Comparison of ENCODE assay signal across 12 cellular contexts in the genomic region with DNA sequence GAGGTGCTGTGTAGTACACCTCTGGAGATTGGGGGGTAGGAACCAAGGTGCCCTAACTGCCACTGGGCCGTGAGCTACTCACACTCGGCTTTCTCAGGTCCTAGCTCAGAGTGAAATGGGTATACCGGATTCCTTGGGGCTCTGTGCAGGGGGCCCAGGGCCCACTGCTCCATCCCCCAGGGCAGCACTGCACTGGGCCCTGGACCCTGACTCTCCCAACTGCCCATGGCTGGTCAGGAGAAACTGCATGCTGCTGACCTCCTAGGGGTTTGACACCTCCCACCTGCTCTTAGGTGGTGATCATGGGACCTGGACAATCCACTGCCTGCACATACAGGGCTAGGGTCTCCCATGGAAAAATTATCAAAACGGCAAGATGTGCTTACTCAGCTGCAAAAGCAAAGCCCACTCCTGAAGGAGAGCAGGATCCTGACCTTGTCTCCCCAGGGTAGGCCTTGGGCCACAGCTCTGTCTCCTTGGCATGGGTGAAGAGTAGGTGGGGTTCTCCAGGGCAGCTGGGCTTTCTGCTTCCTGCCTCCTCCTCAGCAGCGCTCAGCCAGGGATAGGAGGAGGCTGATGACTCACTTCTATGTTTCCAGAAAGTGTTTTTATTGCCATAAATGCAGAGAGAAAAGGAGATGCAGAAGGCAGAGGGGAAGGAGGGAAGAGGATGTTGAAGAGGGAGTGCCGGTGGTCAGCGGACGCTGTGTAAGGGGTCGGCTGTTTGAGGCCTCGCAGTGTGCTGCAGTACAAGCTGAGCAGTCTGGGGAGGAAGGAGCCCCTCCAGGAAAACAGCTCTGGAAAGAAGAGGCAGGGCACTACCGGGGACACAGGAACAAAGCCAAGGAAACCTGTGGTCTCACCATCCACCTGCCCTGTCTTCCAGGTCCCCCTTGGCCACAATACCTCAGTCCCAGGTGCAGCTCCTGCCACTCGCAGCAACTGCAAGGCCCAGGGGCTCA.
DNase-seq lines count a peak whose midpoint lies in the region; ATAC-seq and TF ChIP-seq lines count a peak whose summit lies in the region.
"Had no signal": no experiment of that assay in that cellular context is flagged by ENCODE, and none has a peak within 500 bp of the region (broad histone marks: within the 10 kb centered on the region; RNA-seq: fewer than 3 reads in every experiment).

No MANE protein-coding gene starts in this region.

- H3K36me3 ChIP-seq in HEK293 (ENCODE audit: control insufficient read depth in 2 of 2, insufficient read depth in 1 of 2, low read length in 2 of 2) = no peaks in the 10 kb centered on the region
- no peaks in the 10 kb centered on the region for H3K36me3 ChIP-seq in CD4-positive, alpha-beta memory T cell (ENCODE audit: insufficient read depth, low read length)
- no peaks in the 10 kb centered on the region for H3K36me3 ChIP-seq in OCI-LY7 (ENCODE audit: insufficient read depth, low read length)
- H3K36me3 ChIP-seq: spleen had no signal

- intact Hi-C loops in CD4-positive, alpha-beta memory T cell (cut with micrococcal nuclease) = no loop called here
- intact Hi-C loops in OCI-LY7 (cut with micrococcal nuclease; ENCODE audit: unreplicated experiment) = no loop called here

- H2AFZ ChIP-seq in OCI-LY7 (ENCODE audit: low read length) = no peak overlapping the region

- peak; percentile 34 for DNase-seq in activated CD8-positive, alpha-beta memory T cell treated with anti-CD3 and anti-CD28 coated beads, Interleukin-2, amount 10 ng/mL, durations not matched to agents 7 days and 5 days
- DNase-seq in glomerular visceral epithelial cell (ENCODE audit: extremely low spot score) (peak; percentile 61), smooth muscle cell of the brain vasculature (ENCODE audit: low read depth, low spot score) (peak; percentile 35), OCI-LY7 (ENCODE audit: low spot score) (no peak)
- DNase-seq in CD4-positive, alpha-beta memory T cell = no peak
- DNase-seq: activated naive CD8-positive, alpha-beta T cell treated with anti-CD3 and anti-CD28 coated beads, Interleukin-2, amount 50 U/mL, for 24 hours; NCI-H1930; spleen had no signal

- H3K79me2 ChIP-seq in OCI-LY7 (ENCODE audit: insufficient read depth, low read depth, low read length) = no peaks in the 10 kb centered on the region

- no peaks in the 10 kb centered on the region for H4K20me1 ChIP-seq in OCI-LY7 (ENCODE audit: insufficient read depth, low read length)

- H3K36me3 Mint-ChIP-seq in activated CD8-positive, alpha-beta memory T cell treated with anti-CD3 and anti-CD28 coated beads, Interleukin-2, amount 10 ng/mL, durations not matched to agents 7 days and 5 days = no peaks in the 10 kb centered on the region
- H3K36me3 Mint-ChIP-seq in CD4-positive, alpha-beta memory T cell = no peaks in the 10 kb centered on the region

- H3K9me3 ChIP-seq in HEK293 (ENCODE audit: control insufficient read depth, insufficient read depth, low read depth, low read length) (no peaks in the 10 kb centered on the region), OCI-LY7 (ENCODE audit: low read length) (no peaks in the 10 kb centered on the region)
- no peaks in the 10 kb centered on the region for H3K9me3 ChIP-seq in CD4-positive, alpha-beta memory T cell (ENCODE audit: control insufficient read depth in 1 of 2, low read length in 2 of 2)
- H3K9me3 ChIP-seq: spleen had no signal

- no peaks in the 10 kb centered on the region for H3K9me2 ChIP-seq in OCI-LY7 (ENCODE audit: insufficient read depth, low read length)

- no peak overlapping the region for H3K27ac Mint-ChIP-seq in activated CD8-positive, alpha-beta memory T cell treated with anti-CD3 and anti-CD28 coated beads, Interleukin-2, amount 10 ng/mL, durations not matched to agents 7 days and 5 days
- no peak overlapping the region for H3K27ac Mint-ChIP-seq in CD4-positive, alpha-beta memory T cell
- H3K27ac Mint-ChIP-seq: activated naive CD8-positive, alpha-beta T cell treated with anti-CD3 and anti-CD28 coated beads, Interleukin-2, amount 50 U/mL, for 24 hours; T-helper 2 cell treated with Interferon-gamma antibody and Interleukin-4, amounts not matched to agents 5 μg/mL and 100 μg/mL, for 36 hours had no signal

- peaks cover 23% of the 10 kb centered on the region for H3K4me1 Mint-ChIP-seq in activated CD8-positive, alpha-beta memory T cell treated with anti-CD3 and anti-CD28 coated beads, Interleukin-2, amount 10 ng/mL, durations not matched to agents 7 days and 5 days
- H3K4me1 Mint-ChIP-seq in CD4-positive, alpha-beta memory T cell = peaks cover 5 to 15% (median 8%) of the 10 kb centered on the region in 4 donors

- POLR2A ChIA-PET in HEK293 (lab: Yijun Ruan, JAX) (no interaction called here), OCI-LY7 (lab: Charles Lee) (no interaction called here)
- POLR2A ChIA-PET in CD4-positive, alpha-beta memory T cell (lab: Charles Lee; ENCODE audit: partially characterized antibody) = no interaction called here

- no peak overlapping the region for H3K4me2 ChIP-seq in OCI-LY7 (ENCODE audit: low read length)

- CTCF ChIA-PET in HEK293 (lab: Yijun Ruan, JAX) (interaction anchor here (0.6 kb wide), 1 partner anchor 160 kb away, joined by 3 read pairs; no protein-coding TSS in a partner anchor), OCI-LY7 (lab: Charles Lee; ENCODE audit: unreplicated experiment) (no interaction called here)
- CTCF ChIA-PET in activated CD8-positive, alpha-beta memory T cell treated with anti-CD3 and anti-CD28 coated beads, Interleukin-2, amount 10 ng/mL, durations not matched to agents 7 days and 5 days (lab: Charles Lee) = interaction anchor here (0.9 kb wide), 1 partner anchor 9 kb away, joined by 3 read pairs; no protein-coding TSS in a partner anchor
- CTCF ChIA-PET in CD4-positive, alpha-beta memory T cell (lab: Charles Lee; ENCODE audit: partially characterized antibody) = no interaction called here

- H3K9me3 Mint-ChIP-seq in activated CD8-positive, alpha-beta memory T cell treated with anti-CD3 and anti-CD28 coated beads, Interleukin-2, amount 10 ng/mL, durations not matched to agents 7 days and 5 days (ENCODE audit: low read depth) = no peaks in the 10 kb centered on the region
- no peaks in the 10 kb centered on the region for H3K9me3 Mint-ChIP-seq in CD4-positive, alpha-beta memory T cell
- H3K9me3 Mint-ChIP-seq: activated naive CD8-positive, alpha-beta T cell treated with anti-CD3 and anti-CD28 coated beads, Interleukin-2, amount 50 U/mL, for 24 hours; T-helper 2 cell treated with Interferon-gamma antibody and Interleukin-4, amounts not matched to agents 5 μg/mL and 100 μg/mL, for 36 hours had no signal

- no TSS peak for BruUV-seq in OCI-LY7 (replicated peaks; lab: Mats Ljungman, UMichigan)

- ATAC-seq in activated CD8-positive, alpha-beta memory T cell treated with anti-CD3 and anti-CD28 coated beads, Interleukin-2, amount 10 ng/mL, durations not matched to agents 7 days and 5 days = no peak
- no peak for ATAC-seq in HG02623 (IDR thresholded peaks at IDR 0.05; ENCODE audit: unreplicated experiment)
- no peak for ATAC-seq in GM21576 (IDR thresholded peaks at IDR 0.05; ENCODE audit: unreplicated experiment)
- ATAC-seq: activated naive CD8-positive, alpha-beta T cell treated with anti-CD3 and anti-CD28 coated beads, Interleukin-2, amount 50 U/mL, for 24 hours had no signal

- H3K27me3 Mint-ChIP-seq in activated CD8-positive, alpha-beta memory T cell treated with anti-CD3 and anti-CD28 coated beads, Interleukin-2, amount 10 ng/mL, durations not matched to agents 7 days and 5 days = peaks cover 11% of the 10 kb centered on the region
- peaks cover 11 to 18% of the 10 kb centered on the region in 2 donors for H3K27me3 Mint-ChIP-seq in CD4-positive, alpha-beta memory T cell

- no peaks in the 10 kb centered on the region for H3K27me3 ChIP-seq in CD4-positive, alpha-beta memory T cell (ENCODE audit: insufficient read depth, low read length)

- H3K27ac ChIP-seq in HEK293 (ENCODE audit: extremely low read depth, low read depth, low read length) (no peak overlapping the region), OCI-LY7 (ENCODE audit: low read depth, low read length, poor library complexity, severe bottlenecking) (no peak overlapping the region)
- H3K27ac ChIP-seq in CD4-positive, alpha-beta memory T cell (ENCODE audit: low read depth, low read length) = no peak overlapping the region
- H3K27ac ChIP-seq: spleen had no signal

- H3K4me3 Mint-ChIP-seq in activated CD8-positive, alpha-beta memory T cell treated with anti-CD3 and anti-CD28 coated beads, Interleukin-2, amount 10 ng/mL, durations not matched to agents 7 days and 5 days = no peak overlapping the region
- no peak overlapping the region for H3K4me3 Mint-ChIP-seq in CD4-positive, alpha-beta memory T cell
- H3K4me3 Mint-ChIP-seq: activated naive CD8-positive, alpha-beta T cell treated with anti-CD3 and anti-CD28 coated beads, Interleukin-2, amount 50 U/mL, for 24 hours; T-helper 2 cell treated with Interferon-gamma antibody and Interleukin-4, amounts not matched to agents 5 μg/mL and 100 μg/mL, for 36 hours had no signal

- no peak overlapping the region for H3K4me3 ChIP-seq in HEK293 (ENCODE audit: low read depth, low read length)
- H3K4me3 ChIP-seq in CD4-positive, alpha-beta memory T cell (ENCODE audit: low read length in 2 of 2) = no peak overlapping the region
- no peak overlapping the region for H3K4me3 ChIP-seq in OCI-LY7 (ENCODE audit: low read depth, low read length, poor library complexity, severe bottlenecking)
- H3K4me3 ChIP-seq: spleen had no signal

- TF ChIP-seq CTCF in HEK293 (tag by site-specific recombination; IDR thresholded peaks at IDR 0.05) = no peak
- TF ChIP-seq CTCF in OCI-LY7 (conservative IDR thresholded peaks at IDR 0.05; ENCODE audit: low read length) = no peak

- H3K4me1 ChIP-seq in HEK293 (ENCODE audit: control insufficient read depth, insufficient read depth, low read length) (peaks cover 4% of the 10 kb centered on the region; the same call in 1 of the 2 replicates), OCI-LY7 (ENCODE audit: insufficient read depth, low read length, poor library complexity, severe bottlenecking) (no peaks in the 10 kb centered on the region)
- H3K4me1 ChIP-seq in CD4-positive, alpha-beta memory T cell (ENCODE audit: insufficient read depth, low read length) = no peaks in the 10 kb centered on the region

TF ChIP-seq in HEK293, 187 proteins besides CTCF, POLR2A, EP300 and RAD21 (continues in another document):
- TF ChIP-seq, protein P1, sequence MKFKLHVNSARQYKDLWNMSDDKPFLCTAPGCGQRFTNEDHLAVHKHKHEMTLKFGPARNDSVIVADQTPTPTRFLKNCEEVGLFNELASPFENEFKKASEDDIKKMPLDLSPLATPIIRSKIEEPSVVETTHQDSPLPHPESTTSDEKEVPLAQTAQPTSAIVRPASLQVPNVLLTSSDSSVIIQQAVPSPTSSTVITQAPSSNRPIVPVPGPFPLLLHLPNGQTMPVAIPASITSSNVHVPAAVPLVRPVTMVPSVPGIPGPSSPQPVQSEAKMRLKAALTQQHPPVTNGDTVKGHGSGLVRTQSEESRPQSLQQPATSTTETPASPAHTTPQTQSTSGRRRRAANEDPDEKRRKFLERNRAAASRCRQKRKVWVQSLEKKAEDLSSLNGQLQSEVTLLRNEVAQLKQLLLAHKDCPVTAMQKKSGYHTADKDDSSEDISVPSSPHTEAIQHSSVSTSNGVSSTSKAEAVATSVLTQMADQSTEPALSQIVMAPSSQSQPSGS (tag by site-specific recombination; IDR thresholded peaks at IDR 0.05; ENCODE audit: low read depth) = no peak
- TF ChIP-seq ZNF366 (tag by site-specific recombination; conservative IDR thresholded peaks at IDR 0.05) = peak; percentile 44; the same call in 1 of the 2 replicates

Comparison
In these comparisons a context has a peak if more than half of its experiments do, and no peak if none do; other contexts are left out.
1. DNase-seq: peak in activated CD8-positive, alpha-beta memory T cell treated with anti-CD3 and anti-CD28 coated beads, Interleukin-2, amount 10 ng/mL, durations not matched to agents 7 days and 5 days (single experiment), glomerular visceral epithelial cell (single experiment) and smooth muscle cell of the brain vasculature (single experiment); none in CD4-positive, alpha-beta memory T cell (0 of 5) and OCI-LY7 (single experiment).
2. CTCF ChIA-PET loops: an anchor here in HEK293 (0.6 kb wide) and activated CD8-positive, alpha-beta memory T cell treated with anti-CD3 and anti-CD28 coated beads, Interleukin-2, amount 10 ng/mL, durations not matched to agents 7 days and 5 days (0.9 kb wide); none called in CD4-positive, alpha-beta memory T cell and OCI-LY7.